30 cellular contexts compared by ENCODE assay signal in the genomic region with DNA sequence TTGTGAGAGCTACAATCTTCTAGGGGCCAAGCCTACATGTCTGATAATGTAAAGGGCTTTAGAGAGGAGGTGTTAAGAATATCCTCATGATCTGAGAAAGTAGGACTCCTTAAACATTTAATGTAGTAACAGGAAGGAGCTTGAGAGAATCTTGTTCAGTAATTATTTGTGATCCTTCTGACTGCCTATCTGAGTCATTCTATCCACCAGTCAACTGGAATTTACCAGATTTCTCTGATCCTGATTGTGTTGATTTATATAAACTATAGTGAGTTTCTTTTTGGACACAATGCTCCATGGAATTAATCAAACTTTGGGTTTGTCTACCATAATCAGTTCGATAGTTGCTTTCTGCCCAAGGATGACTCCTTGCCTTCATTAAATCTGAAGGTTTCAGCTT.
"Had no signal": no experiment of that assay in that cellular context is flagged by ENCODE, and none has a peak within 500 bp of the region (broad histone marks: within the 10 kb centered on the region; RNA-seq: fewer than 3 reads in every experiment).

No MANE protein-coding gene starts in this region.

- DNase-seq: activated CD4-positive, alpha-beta memory T cell treated with anti-CD3 and anti-CD28 coated beads, Interleukin-2, amount 10 ng/mL, durations not matched to agents 7 days and 5 days; activated CD4-positive, alpha-beta T cell treated with anti-CD3 and anti-CD28 coated beads for 36 hours; activated CD4-positive, alpha-beta T cell treated with anti-CD3 and anti-CD28 coated beads, Interleukin-2, amount 10 ng/mL, durations not matched to agents 24 days and 14 days; activated CD4-positive, alpha-beta T cell treated with anti-CD3 and anti-CD28 coated beads, Interleukin-2, amount 50 U/mL, for 4 hours; activated CD4-positive, CD25-positive, alpha-beta regulatory T cell; activated CD4-positive, CD25-positive, alpha-beta regulatory T cell treated with anti-CD3 and anti-CD28 coated beads, Interleukin-2, amount 50 U/mL, for 72 hours; activated effector memory CD4-positive, alpha-beta T cell treated with Interleukin-2 at 50 U/mL for 16 hours; activated gamma-delta T cell treated with Interleukin-2 at 50 U/mL for 16 hours; activated naive CD4-positive, alpha-beta T cell treated with anti-CD3 and anti-CD28 coated beads, Interleukin-2, amount 50 U/mL, for 16 hours; activated naive CD4-positive, alpha-beta T cell treated with Interleukin-2 at 50 U/mL for 16 hours; activated T-cell treated with anti-CD3 and anti-CD28 coated beads, Interleukin-2, amount 50 U/mL, for 4 hours; amygdala; aorta; body of pancreas; caudate nucleus; cortex of kidney; dermis blood vessel endothelial cell; effector CD4-positive, alpha-beta T cell; effector memory CD8-positive, alpha-beta T cell; esophagus squamous epithelium; foreskin keratinocyte; gastrocnemius medialis; glutamatergic neuron; heart left ventricle; T-helper 1 cell; T-helper 17 cell; T1000 had no signal

- ATAC-seq: activated CD4-positive, alpha-beta T cell treated with anti-CD3 and anti-CD28 coated beads for 36 hours; activated T-cell treated with anti-CD3 and anti-CD28 coated beads, Interleukin-2, amount 50 U/mL, for 4 hours; activated T-helper 17 cell treated with anti-CD3 and anti-CD28 coated beads, Interleukin-2, amount 50 U/mL, for 72 hours; body of pancreas; effector memory CD8-positive, alpha-beta T cell; foreskin keratinocyte; gastrocnemius medialis; heart left ventricle; T-helper 17 cell had no signal

- H3K4me3 ChIP-seq: body of pancreas, esophagus squamous epithelium, gastrocnemius medialis, heart left ventricle had no signal

- H3K36me3 ChIP-seq: esophagus squamous epithelium, gastrocnemius medialis, heart left ventricle had no signal

- FAIRE-seq: colon had no signal

- H3K4me1 ChIP-seq: body of pancreas, esophagus squamous epithelium, foreskin keratinocyte, gastrocnemius medialis, heart left ventricle had no signal

- H3K27me3 ChIP-seq: body of pancreas, esophagus squamous epithelium, foreskin keratinocyte, gastrocnemius medialis, heart left ventricle had no signal

- H3K9me3 ChIP-seq: body of pancreas, esophagus squamous epithelium, gastrocnemius medialis, heart left ventricle had no signal

- H3K27ac ChIP-seq: body of pancreas, epithelial cell of prostate, esophagus squamous epithelium, foreskin keratinocyte, gastrocnemius medialis, heart left ventricle had no signal
